In genomic region chr18:3615374-3615773, GRCh38 we compare ENCODE assay signal across 21 cellular contexts.
A peak's percentile ranks its signal among the peaks of the same experiment; 100 is the strongest.
DNase-seq lines count a peak whose midpoint lies in the region; ATAC-seq and TF ChIP-seq lines count a peak whose summit lies in the region.
"Had no signal": no experiment of that assay in that cellular context is flagged by ENCODE, and none has a peak within 500 bp of the region (broad histone marks: within the 10 kb centered on the region; RNA-seq: fewer than 3 reads in every experiment).

No MANE protein-coding gene starts in this region.

- peak; percentile 31 for DNase-seq in cardiac septum (ENCODE audit: low spot score)
- no peak for DNase-seq in left cardiac atrium
- DNase-seq in SK-N-SH, result no peak
- DNase-seq in mesenchymal stem cell, result no peak
- no peak for DNase-seq in cortex of kidney (lab: John Stamatoyannopoulos, UW)
- DNase-seq in right atrium auricular region (ENCODE audit: low spot score), result no peak
- DNase-seq: activated CD4-positive, alpha-beta memory T cell treated with anti-CD3 and anti-CD28 coated beads, Interleukin-2, amount 10 ng/mL, durations not matched to agents 7 days and 5 days; activated naive CD4-positive, alpha-beta T cell treated with anti-CD3 and anti-CD28 coated beads, Interleukin-2, amount 50 U/mL, for 16 hours; activated T-cell treated with anti-CD3 and anti-CD28 coated beads, Interleukin-2, amount 50 U/mL, for 4 hours; CD4-positive, alpha-beta memory T cell; foreskin melanocyte; kidney glomerular epithelial cell; midbrain; NCI-H187 treated with DMSO at 0.1 percent for 48 hours; Right ventricle myocardium superior; T-helper 1 cell had no signal

- H3K9me3 Mint-ChIP-seq in stimulated activated memory B cell treated with anti-CD40 and anti-IgM and Interleukin-4, amounts not matched to agents 10 μg/mL and 1 μg/mL and 100 μg/mL, for 72 hours, result no peaks in the 10 kb centered on the region
- H3K9me3 Mint-ChIP-seq: activated CD4-positive, alpha-beta memory T cell treated with anti-CD3 and anti-CD28 coated beads, Interleukin-2, amount 10 ng/mL, durations not matched to agents 7 days and 5 days; activated T-cell treated with anti-CD3 and anti-CD28 coated beads, Interleukin-2, amount 50 U/mL, for 4 hours; CD4-positive, alpha-beta memory T cell had no signal

- no peak overlapping the region for H2AK5ac ChIP-seq in mesenchymal stem cell (ENCODE audit: low read length, severe bottlenecking)

- H3K36me3 Mint-ChIP-seq in stimulated activated memory B cell treated with anti-CD40 and anti-IgM and Interleukin-4, amounts not matched to agents 10 μg/mL and 1 μg/mL and 100 μg/mL, for 72 hours, result no peaks in the 10 kb centered on the region
- H3K36me3 Mint-ChIP-seq: CD4-positive, alpha-beta memory T cell had no signal

- peak overlapping the region in 1 of 2 experiments; percentile 2 for H2BK12ac ChIP-seq in mesenchymal stem cell (ENCODE audit: low read length in 2 of 2)

- H3F3A ChIP-seq in SK-N-SH (replicated peaks; ENCODE audit: insufficient read depth), result no peaks in the 10 kb centered on the region

- POLR2A ChIA-PET in SK-N-SH (lab: Yijun Ruan, JAX), result no interaction called here

- TF ChIP-seq EP300 in SK-N-SH (IDR thresholded peaks at IDR 0.05; ENCODE audit: borderline replicate concordance in 1 of 2, low read depth in 1 of 2, low read length in 1 of 2), result no peak

- H3K27ac Mint-ChIP-seq in stimulated activated memory B cell treated with anti-CD40 and anti-IgM and Interleukin-4, amounts not matched to agents 10 μg/mL and 1 μg/mL and 100 μg/mL, for 72 hours, result peak overlapping the region; percentile 7
- H3K27ac Mint-ChIP-seq: activated CD4-positive, alpha-beta memory T cell treated with anti-CD3 and anti-CD28 coated beads, Interleukin-2, amount 10 ng/mL, durations not matched to agents 7 days and 5 days had no signal

- no peaks in the 10 kb centered on the region for H3K36me3 ChIP-seq in SK-N-SH (replicated peaks in 1 of 2; ENCODE audit: control insufficient read depth in 1 of 2, insufficient read depth in 2 of 2, low read length in 1 of 2)
- H3K36me3 ChIP-seq in mesenchymal stem cell (ENCODE audit: control insufficient read depth in 1 of 2, insufficient read depth in 2 of 2, low read depth in 1 of 2, low read length in 2 of 2), result no peaks in the 10 kb centered on the region
- H3K36me3 ChIP-seq in right atrium auricular region, result no peaks in the 10 kb centered on the region
- H3K36me3 ChIP-seq: thoracic aorta had no signal

- H3K9me2 ChIP-seq in SK-N-SH, result no peaks in the 10 kb centered on the region

- no peak overlapping the region for H3K4me3 Mint-ChIP-seq in stimulated activated memory B cell treated with anti-CD40 and anti-IgM and Interleukin-4, amounts not matched to agents 10 μg/mL and 1 μg/mL and 100 μg/mL, for 72 hours
- H3K4me3 Mint-ChIP-seq: activated CD4-positive, alpha-beta memory T cell treated with anti-CD3 and anti-CD28 coated beads, Interleukin-2, amount 10 ng/mL, durations not matched to agents 7 days and 5 days; activated T-cell treated with anti-CD3 and anti-CD28 coated beads, Interleukin-2, amount 50 U/mL, for 4 hours; CD4-positive, alpha-beta memory T cell had no signal

- H3K4me2 ChIP-seq in SK-N-SH (no peak overlapping the region), mesenchymal stem cell (ENCODE audit: low read length, poor library complexity, severe bottlenecking) (no peak overlapping the region)
- H3K4me2 ChIP-seq: KMS-11 had no signal

- CTCF ChIA-PET in SK-N-SH (lab: Yijun Ruan, JAX), result interaction anchor here (0.9 to 3.7 kb wide), 3 partner anchors 21 to 161 kb away, joined by 3 to 13 read pairs (median 3); no protein-coding TSS in a partner anchor

- ATAC-seq in left cardiac atrium (no peak), GM21528 (IDR thresholded peaks at IDR 0.05; ENCODE audit: low FRiP score, unreplicated experiment) (no peak)
- ATAC-seq in stimulated activated memory B cell treated with anti-CD40 and anti-IgM and Interleukin-4, amounts not matched to agents 10 μg/mL and 1 μg/mL and 100 μg/mL, for 72 hours, result no peak
- ATAC-seq: activated T-cell treated with anti-CD3 and anti-CD28 coated beads, Interleukin-2, amount 50 U/mL, for 4 hours had no signal

- no peak for TF ChIP-seq CTCF in SK-N-SH (IDR thresholded peaks at IDR 0.05)
- TF ChIP-seq CTCF in right atrium auricular region (IDR thresholded peaks at IDR 0.05), result no peak

- H3K4me1 Mint-ChIP-seq in stimulated activated memory B cell treated with anti-CD40 and anti-IgM and Interleukin-4, amounts not matched to agents 10 μg/mL and 1 μg/mL and 100 μg/mL, for 72 hours, result peaks cover 8% of the 10 kb centered on the region

- H3K18ac ChIP-seq in mesenchymal stem cell (ENCODE audit: low read depth in 1 of 2, low read length in 2 of 2), result peak overlapping the region in 1 of 2 experiments; percentile 9

- H3K27me3 Mint-ChIP-seq in stimulated activated memory B cell treated with anti-CD40 and anti-IgM and Interleukin-4, amounts not matched to agents 10 μg/mL and 1 μg/mL and 100 μg/mL, for 72 hours, result no peaks in the 10 kb centered on the region
- H3K27me3 Mint-ChIP-seq: activated CD4-positive, alpha-beta memory T cell treated with anti-CD3 and anti-CD28 coated beads, Interleukin-2, amount 10 ng/mL, durations not matched to agents 7 days and 5 days; CD4-positive, alpha-beta memory T cell had no signal

- H2AFZ ChIP-seq in SK-N-SH (ENCODE audit: low read depth) (peak overlapping the region; percentile 35; the same call in 1 of the 2 replicates), mesenchymal stem cell (ENCODE audit: low read depth, low read length) (no peak overlapping the region)

- no peaks in the 10 kb centered on the region for H4K20me1 ChIP-seq in SK-N-SH (ENCODE audit: insufficient read depth)

- no peak overlapping the region for H3K27ac ChIP-seq in SK-N-SH (ENCODE audit: low read depth in 2 of 2, low read length in 1 of 2)
- H3K27ac ChIP-seq in mesenchymal stem cell (ENCODE audit: low read length, poor library complexity, severe bottlenecking), result no peak overlapping the region
- no peak overlapping the region for H3K27ac ChIP-seq in right atrium auricular region
- H3K27ac ChIP-seq: KMS-11, thoracic aorta, VCaP had no signal

- H3K23ac ChIP-seq in mesenchymal stem cell (ENCODE audit: low read length in 2 of 2), result no peak overlapping the region

- no peaks in the 10 kb centered on the region for H3K79me2 ChIP-seq in SK-N-SH (ENCODE audit: insufficient read depth)

- no peak overlapping the region for H4K8ac ChIP-seq in mesenchymal stem cell (ENCODE audit: low read length)

- H3K9ac ChIP-seq in SK-N-SH, result no peak overlapping the region
- no peak overlapping the region for H3K9ac ChIP-seq in mesenchymal stem cell (ENCODE audit: low read length)
- H3K9ac ChIP-seq: KMS-11 had no signal

- WGBS in SK-N-SH (ENCODE audit: low lambda C conversion rate), result 86% methylated on average over 3 of the region's 3 CpGs
- WGBS in mesenchymal stem cell, result 79% methylated on average over 3 of the region's 3 CpGs

- H2BK120ac ChIP-seq in mesenchymal stem cell (ENCODE audit: low read depth, low read length), result peak overlapping the region; percentile 78

- no peak overlapping the region for H3K4me3 ChIP-seq in SK-N-SH (ENCODE audit: low read depth in 2 of 2, low read length in 1 of 2)
- H3K4me3 ChIP-seq in mesenchymal stem cell (ENCODE audit: insufficient read depth in 1 of 2, low read depth in 1 of 2, low read length in 2 of 2), result no peak overlapping the region
- no peak overlapping the region for H3K4me3 ChIP-seq in right atrium auricular region
- H3K4me3 ChIP-seq: thoracic aorta had no signal

- intact Hi-C loops in cardiac septum (cut with DNase I) (no loop called here), left cardiac atrium (cut with DNase I) (no loop called here)

- no peak overlapping the region for H2BK5ac ChIP-seq in mesenchymal stem cell (ENCODE audit: low read depth, low read length, poor library complexity, severe bottlenecking)

- no peaks in the 10 kb centered on the region for H3K9me3 ChIP-seq in SK-N-SH
- no peaks in the 10 kb centered on the region for H3K9me3 ChIP-seq in mesenchymal stem cell (ENCODE audit: control insufficient read depth, low read length)
- no peaks in the 10 kb centered on the region for H3K9me3 ChIP-seq in right atrium auricular region
- H3K9me3 ChIP-seq: thoracic aorta had no signal

- H3K79me1 ChIP-seq in mesenchymal stem cell (replicated peaks; ENCODE audit: low read length, poor library complexity, severe bottlenecking), result peaks cover 4% of the 10 kb centered on the region

- H4K91ac ChIP-seq in mesenchymal stem cell (ENCODE audit: low read length), result no peak overlapping the region

- H2BK15ac ChIP-seq in mesenchymal stem cell (ENCODE audit: low read depth, poor library complexity, severe bottlenecking), result no peak overlapping the region

- no peak for TF ChIP-seq RAD21 in SK-N-SH (IDR thresholded peaks at IDR 0.05; ENCODE audit: low read length)

- H3K4me1 ChIP-seq in SK-N-SH (ENCODE audit: control insufficient read depth in 1 of 2, insufficient read depth in 2 of 2, low read depth in 1 of 2, low read length in 1 of 2) (peaks cover 0 to 7% of the 10 kb centered on the region in 2 experiments; a peak in 1 of 4 replicates), mesenchymal stem cell (ENCODE audit: control insufficient read depth, insufficient read depth, low read depth, low read length) (peaks cover 1% of the 10 kb centered on the region), right atrium auricular region (no peaks in the 10 kb centered on the region)

- H3K27me3 ChIP-seq in SK-N-SH (ENCODE audit: insufficient read depth) (no peaks in the 10 kb centered on the region), mesenchymal stem cell (ENCODE audit: control insufficient read depth in 1 of 2, insufficient read depth in 1 of 2, low read length in 2 of 2) (no peaks in the 10 kb centered on the region), right atrium auricular region (no peaks in the 10 kb centered on the region)

- peak overlapping the region in 1 of 2 experiments; percentile 61 for H3K4ac ChIP-seq in mesenchymal stem cell (ENCODE audit: low read depth in 1 of 2, low read length in 2 of 2)

- no peak overlapping the region for H3K14ac ChIP-seq in mesenchymal stem cell (ENCODE audit: low read length in 2 of 2)

TF ChIP-seq in SK-N-SH, 30 proteins besides CTCF, POLR2A, EP300 and RAD21 (continues in another document):
- no peak for TF ChIP-seq TCF12 (IDR thresholded peaks at IDR 0.05)
- no peak for TF ChIP-seq POLR2AphosphoS5 (IDR thresholded peaks at IDR 0.05; ENCODE audit: low read depth, low read length)
- no peak for TF ChIP-seq JUND (IDR thresholded peaks at IDR 0.05)
- TF ChIP-seq FOSL2 (IDR thresholded peaks at IDR 0.05; ENCODE audit: borderline replicate concordance, low read depth), result no peak
- TF ChIP-seq SMC3 (IDR thresholded peaks at IDR 0.05; ENCODE audit: low read depth, low read length), result no peak
- TF ChIP-seq TAF1 (IDR thresholded peaks at IDR 0.05; ENCODE audit: borderline replicate concordance, low read depth, low read length), result no peak
- no peak for TF ChIP-seq GABPA (IDR thresholded peaks at IDR 0.05; ENCODE audit: low read depth)
- no peak for TF ChIP-seq RCOR1 (IDR thresholded peaks at IDR 0.05; ENCODE audit: low read length)
- TF ChIP-seq NFIC (IDR thresholded peaks at IDR 0.05; ENCODE audit: borderline replicate concordance), result no peak
